Comparison of ENCODE assay signal across 1 cellular context in genomic region chr17:82461827-82462524, GRCh38.
TF ChIP-seq lines count a peak whose summit lies in the region.

No MANE protein-coding gene starts in this region.

TF ChIP-seq in K562, 482 proteins besides CTCF, POLR2A, EP300 and RAD21 (continued from another document and continues in another):
- TF ChIP-seq CHD7 (IDR thresholded peaks at IDR 0.05; ENCODE audit: low read depth, low read length) (no peak), SAP30 (IDR thresholded peaks at IDR 0.05; ENCODE audit: borderline replicate concordance, insufficient read depth, low read depth, low read length, poor library complexity, severe bottlenecking) (peak; percentile 44), NR0B1 (IDR thresholded peaks at IDR 0.05; ENCODE audit: partially characterized antibody) (no peak), ZNF282 (CRISPR knock-in tag; IDR thresholded peaks at IDR 0.05) (no peak), ARID4B (CRISPR knock-in tag; IDR thresholded peaks at IDR 0.05) (no peak), XRCC4 (IDR thresholded peaks at IDR 0.05; ENCODE audit: extremely low read depth, insufficient read depth, insufficient read length) (no peak), NUFIP1 (IDR thresholded peaks at IDR 0.05; ENCODE audit: partially characterized antibody) (no peak), JUND (IDR thresholded peaks at IDR 0.05; ENCODE audit: borderline replicate concordance, low read depth, low read length) (peak; percentile 83), JUND (tag; IDR thresholded peaks at IDR 0.05; ENCODE audit: borderline replicate concordance, low read depth, low read length) (peak; percentile 87; the same call in 2 of the 3 replicates), EP400 (IDR thresholded peaks at IDR 0.05) (peak; percentile 73), CBFB (CRISPR knock-in tag; IDR thresholded peaks at IDR 0.05) (peak; percentile 12; the same call in 1 of the 2 replicates), MAFF (IDR thresholded peaks at IDR 0.05; ENCODE audit: low read length) (0 out of 2 replicates have a peak, but pooled peaks have one; percentile 40), HINFP (tag; conservative IDR thresholded peaks at IDR 0.05; ENCODE audit: low read depth) (no peak), ZNF197 (CRISPR knock-in tag; IDR thresholded peaks at IDR 0.05; ENCODE audit: low read depth) (peak; percentile 39; the same call in 1 of the 2 replicates), ZNF512 (tag; IDR thresholded peaks at IDR 0.05) (no peak), GATAD2A (IDR thresholded peaks at IDR 0.05) (peak; percentile 89), EZH2 (IDR thresholded peaks at IDR 0.05; ENCODE audit: borderline replicate concordance, low read depth, low read length) (no peak), NR4A1 (CRISPR knock-in tag; IDR thresholded peaks at IDR 0.05) (no peak), NR4A1 (tag; IDR thresholded peaks at IDR 0.05) (peak; percentile 75; the same call in 1 of the 2 replicates), SOX6 (IDR thresholded peaks at IDR 0.05) (peak; percentile 98), CBX3 (IDR thresholded peaks at IDR 0.05; ENCODE audit: borderline replicate concordance in 1 of 2, low read length in 2 of 2) (peak in 1 of 2 experiments; percentile 76; a peak in 2 of 3 replicates), E2F8 (IDR thresholded peaks at IDR 0.05; ENCODE audit: low read depth, partially characterized antibody) (peak; percentile 49), HIVEP1 (CRISPR knock-in tag; IDR thresholded peaks at IDR 0.05) (no peak), NRF1 (conservative IDR thresholded peaks at IDR 0.05 in 1 of 2, IDR thresholded peaks at IDR 0.05 in 1 of 2) (peak; percentile 61 to 71; a peak in 3 of 4 replicates), MITF (IDR thresholded peaks at IDR 0.05) (0 out of 2 replicates have a peak, but pooled peaks have one; percentile 68), BDP1 (IDR thresholded peaks at IDR 0.05; ENCODE audit: insufficient read depth, insufficient read length) (no peak), TCF7L2 (IDR thresholded peaks at IDR 0.05; ENCODE audit: low read depth, low read length) (no peak), FOXA3 (CRISPR knock-in tag; conservative IDR thresholded peaks at IDR 0.05 in 1 of 2, IDR thresholded peaks at IDR 0.05 in 1 of 2) (peak; percentile 99)
